1 cellular context compared by ENCODE assay signal in genomic region chr20:46348972-46349741, GRCh38.
TF ChIP-seq lines count a peak whose summit lies in the region.

No MANE protein-coding gene starts in this region.

TF ChIP-seq in GM23338, 12 proteins besides CTCF, POLR2A, EP300 and RAD21 (continued from another document):
- TF ChIP-seq ZNF462 (CRISPR knock-in tag; IDR thresholded peaks at IDR 0.05) (no peak), POLR2AphosphoS5 (IDR thresholded peaks at IDR 0.05; ENCODE audit: low read depth) (no peak), NANOG (IDR thresholded peaks at IDR 0.05; ENCODE audit: borderline replicate concordance) (no peak)
